30 cellular contexts compared by ENCODE assay signal in the genomic region with DNA sequence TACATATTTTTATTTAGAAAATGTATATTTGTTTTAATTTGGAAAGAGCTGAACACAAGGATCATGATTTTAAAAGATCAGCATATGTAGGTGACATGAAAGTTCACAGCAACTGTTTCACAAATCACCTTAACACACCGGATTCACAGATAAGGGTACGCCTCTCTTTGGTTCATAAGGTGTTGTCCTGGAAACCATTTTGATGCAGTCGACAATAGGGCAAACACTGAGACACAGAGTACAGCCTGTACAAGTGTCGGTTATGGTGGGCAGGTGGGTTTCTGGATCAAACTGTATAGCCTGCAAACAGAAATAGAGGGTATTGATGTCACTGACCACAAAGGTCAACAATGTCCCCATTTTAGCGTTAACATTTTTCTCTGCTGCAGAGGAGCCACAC.
"Had no signal": no experiment of that assay in that cellular context is flagged by ENCODE, and none has a peak within 500 bp of the region (broad histone marks: within the 10 kb centered on the region; RNA-seq: fewer than 3 reads in every experiment).

No MANE protein-coding gene starts in this region.

- ATAC-seq: left colon; left lung; lower lobe of right lung; naive thymus-derived CD8-positive, alpha-beta T cell; right cardiac atrium; sciatic nerve; stimulated activated naive B cell treated with anti-CD40 and anti-IgM and Interleukin-4, amounts not matched to agents 10 μg/mL and 1 μg/mL and 100 μg/mL, for 72 hours; stimulated activated naive CD8-positive, alpha-beta T cell treated with anti-CD3 and anti-CD28 coated beads, Interleukin-15, Interleukin-2, amounts not matched to agents 100 U/mL and 50 U/mL, for 24 hours; upper lobe of right lung had no signal

- H3K9me3 ChIP-seq: left lung, lower lobe of right lung, suprapubic skin, thoracic aorta, tibial artery, upper lobe of right lung, uterus had no signal

- H3K27me3 ChIP-seq: left lung, suprapubic skin, tibial artery, upper lobe of right lung, uterus had no signal

- H3K27ac Mint-ChIP-seq: immature natural killer cell; naive thymus-derived CD8-positive, alpha-beta T cell; nephron; progenitor cell of endocrine pancreas; stimulated activated naive B cell treated with anti-CD40 and anti-IgM and Interleukin-4, amounts not matched to agents 10 μg/mL and 1 μg/mL and 100 μg/mL, for 72 hours had no signal

- H3K9me3 Mint-ChIP-seq: immature natural killer cell; naive thymus-derived CD8-positive, alpha-beta T cell; nephron; neural crest cell; stimulated activated naive B cell treated with anti-CD40 and anti-IgM and Interleukin-4, amounts not matched to agents 10 μg/mL and 1 μg/mL and 100 μg/mL, for 72 hours had no signal

- FAIRE-seq: kidney had no signal

- H3K36me3 ChIP-seq: suprapubic skin, thoracic aorta, uterus had no signal

- DNase-seq: hypothalamus; immature natural killer cell; kidney; left colon; left lung; lower lobe of right lung; mammary epithelial cell; mesenchymal stem cell; naive thymus-derived CD8-positive, alpha-beta T cell; nucleus accumbens; retina; right cardiac atrium; stimulated activated CD4-positive, alpha-beta T cell treated with anti-CD3 and anti-CD28 coated beads, Interleukin-12 subunit alpha, Interleukin-12 subunit beta, amount 100 ng/mL, for 4 hours; stimulated activated CD4-positive, alpha-beta T cell treated with anti-CD3 and anti-CD28 coated beads, Interleukin-15, amount 100 ng/mL, for 24 hours; stimulated activated CD4-positive, alpha-beta T cell treated with anti-CD3 and anti-CD28 coated beads, Interleukin-2, amount 100 ng/mL, for 24 hours; stimulated activated CD4-positive, alpha-beta T cell treated with anti-CD3 and anti-CD28 coated beads, Interleukin-4, amount 100 ng/mL, for 1 hour; stimulated activated naive B cell treated with anti-CD40 and anti-IgM and Interleukin-4, amounts not matched to agents 10 μg/mL and 1 μg/mL and 100 μg/mL, for 72 hours; stimulated activated naive CD8-positive, alpha-beta T cell treated with anti-CD3 and anti-CD28 coated beads, Interleukin-15, Interleukin-2, amounts not matched to agents 100 U/mL and 50 U/mL, for 24 hours; tibial artery; trophoblast cell; upper lobe of right lung; uterus had no signal

- H3K4me1 ChIP-seq: left lung, lower lobe of right lung, parathyroid adenoma, tibial artery, upper lobe of right lung, uterus had no signal

- H3K4me1 Mint-ChIP-seq: immature natural killer cell; naive thymus-derived CD8-positive, alpha-beta T cell; nephron; neural crest cell; stimulated activated naive B cell treated with anti-CD40 and anti-IgM and Interleukin-4, amounts not matched to agents 10 μg/mL and 1 μg/mL and 100 μg/mL, for 72 hours had no signal

- H3K27me3 Mint-ChIP-seq: naive thymus-derived CD8-positive, alpha-beta T cell; progenitor cell of endocrine pancreas; stimulated activated naive B cell treated with anti-CD40 and anti-IgM and Interleukin-4, amounts not matched to agents 10 μg/mL and 1 μg/mL and 100 μg/mL, for 72 hours had no signal

- H3K4me3 Mint-ChIP-seq: immature natural killer cell; naive thymus-derived CD8-positive, alpha-beta T cell; nephron; neural crest cell; stimulated activated naive B cell treated with anti-CD40 and anti-IgM and Interleukin-4, amounts not matched to agents 10 μg/mL and 1 μg/mL and 100 μg/mL, for 72 hours had no signal

- H3K4me3 ChIP-seq: left lung, lower lobe of right lung, skin epidermis, suprapubic skin, thoracic aorta, tibial artery, upper lobe of right lung, uterus had no signal

- H3K27ac ChIP-seq: left lung, lower lobe of right lung, parathyroid adenoma, skin epidermis, suprapubic skin, thoracic aorta, tibial artery, upper lobe of right lung, uterus had no signal
